Comparison of ENCODE assay signal across 8 cellular contexts in genomic region chr17:63741251-63742049, GRCh38. TPM values are rescaled to one million over a fixed set of nuclear protein-coding genes. Genes with fewer than 3 reads are reported as not detected.
DNase-seq lines count a peak whose midpoint lies in the region; ATAC-seq and TF ChIP-seq lines count a peak whose summit lies in the region.

STRADA (minus strand) TSS chr17:63741799; CDS start chr17:63728369, 13,430 bp downstream.

- H3K27ac ChIP-seq in right cardiac atrium (ENCODE audit: low read length) (peak within 1 kb of the TSS; percentile 93), vagina (peak within 1 kb of the TSS; percentile 96)

- H3K4me3 ChIP-seq in right cardiac atrium (ENCODE audit: low read length) = peak within 1 kb of the TSS; percentile 68
- peak within 1 kb of the TSS; percentile 84 to 85 for H3K4me3 ChIP-seq in vagina

- H3K9me3 ChIP-seq in right cardiac atrium (ENCODE audit: control insufficient read depth, low read length) (no peaks in the 10 kb centered on the region), vagina (no peaks in the 10 kb centered on the region)

- H3K27me3 ChIP-seq in right cardiac atrium (ENCODE audit: control insufficient read depth, insufficient read depth) (no peaks in the 10 kb centered on the region), vagina (no peaks in the 10 kb centered on the region)

- intact Hi-C loops in right cardiac atrium (cut with DNase I) = no loop called here
- intact Hi-C loops in vagina (cut with DNase I) = no loop called here

- no peaks in the 10 kb centered on the region for H3K4me1 ChIP-seq in right cardiac atrium (ENCODE audit: control insufficient read depth, insufficient read depth, low read length)
- H3K4me1 ChIP-seq in vagina = peaks cover 11% of the 10 kb centered on the region

- H3K36me3 ChIP-seq in vagina = no peaks in the 10 kb centered on the region

- no peak for TF ChIP-seq CTCF in vagina (IDR thresholded peaks at IDR 0.05)

- DNase-seq in NCI-H187 (lab: John Stamatoyannopoulos, UW) = peak; percentile 95 to 97
- DNase-seq in T-helper 2 cell = peak; percentile 97 to 99 (median 98)
- DNase-seq in anterior cingulate cortex (lab: John Stamatoyannopoulos, UW) = peak; percentile 59 to 98 (median 95)
- peak; percentile 98 to 99 (median 99) for DNase-seq in right cardiac atrium
- DNase-seq in putamen (ENCODE audit: low spot score) = peak; percentile 97
- peak; percentile 98 to 99 for DNase-seq in vagina (ENCODE audit: extremely low spot score in 2 of 2)

- TF ChIP-seq POLR2A in vagina (IDR thresholded peaks at IDR 0.05) = peak in 1 of 2 donors; percentile 75

- under 1% methylated on average over 70 of the region's 70 CpGs for WGBS in right cardiac atrium

- peak; percentile 89 for ATAC-seq in GM18498 (IDR thresholded peaks at IDR 0.05; ENCODE audit: unreplicated experiment)
- peak; percentile 87 for ATAC-seq in HG02938 (IDR thresholded peaks at IDR 0.05; ENCODE audit: unreplicated experiment)
- peak; percentile 99 to 100 for ATAC-seq in right cardiac atrium

RNA-seq across cellular contexts. Expression of gene STRADA, which starts in this region (rescaled TPM):
- total RNA-seq in right cardiac atrium = 10 to 100 TPM; 24.2 to 26.8 (median 25.3) TPM
- 22.0 TPM for polyA plus RNA-seq in right cardiac atrium
- total RNA-seq in vagina = 19.4 TPM

Comparison
In these comparisons a context has a peak if more than half of its experiments do, and no peak if none do; other contexts are left out.
1. Peak in every context shown above with its lines: DNase-seq, ATAC-seq, H3K4me3 ChIP-seq and H3K27ac ChIP-seq.